In genomic region chr7:155201325-155202087, GRCh38 we compare ENCODE assay signal across 17 cellular contexts.
DNase-seq lines count a peak whose midpoint lies in the region; ATAC-seq lines count a peak whose summit lies in the region.
"Had no signal": no experiment of that assay in that cellular context is flagged by ENCODE, and none has a peak within 500 bp of the region (broad histone marks: within the 10 kb centered on the region; RNA-seq: fewer than 3 reads in every experiment).

No MANE protein-coding gene starts in this region.

- H3K36me3 ChIP-seq in SJCRH30 = no peaks in the 10 kb centered on the region
- H3K36me3 ChIP-seq: SJSA1 had no signal

- peak overlapping the region; percentile 61 for H3K27ac Mint-ChIP-seq in activated naive CD8-positive, alpha-beta T cell
- no peak overlapping the region for H3K27ac Mint-ChIP-seq in activated naive CD8-positive, alpha-beta T cell treated with anti-CD3 and anti-CD28 coated beads, Interleukin-2, amount 50 U/mL, for 24 hours
- H3K27ac Mint-ChIP-seq in stimulated activated effector memory CD8-positive, alpha-beta T cell treated with anti-CD3 and anti-CD28 coated beads, Interleukin-12 subunit alpha, Interleukin-12 subunit beta, amount 100 ng/mL, for 72 hours = peak overlapping the region; percentile 99
- H3K27ac Mint-ChIP-seq: HFFc6 had no signal

- peaks cover 44% of the 10 kb centered on the region for H3K4me1 Mint-ChIP-seq in activated naive CD8-positive, alpha-beta T cell (ENCODE audit: low read depth)
- H3K4me1 Mint-ChIP-seq in activated naive CD8-positive, alpha-beta T cell treated with anti-CD3 and anti-CD28 coated beads, Interleukin-2, amount 50 U/mL, for 24 hours = peaks cover 49% of the 10 kb centered on the region
- H3K4me1 Mint-ChIP-seq in stimulated activated effector memory CD8-positive, alpha-beta T cell treated with anti-CD3 and anti-CD28 coated beads, Interleukin-12 subunit alpha, Interleukin-12 subunit beta, amount 100 ng/mL, for 72 hours = peaks cover 44% of the 10 kb centered on the region

- peaks cover 9% of the 10 kb centered on the region for H3K9me3 Mint-ChIP-seq in activated naive CD8-positive, alpha-beta T cell (ENCODE audit: low read depth)
- H3K9me3 Mint-ChIP-seq in activated naive CD8-positive, alpha-beta T cell treated with anti-CD3 and anti-CD28 coated beads, Interleukin-2, amount 50 U/mL, for 24 hours = peaks cover 23% of the 10 kb centered on the region
- H3K9me3 Mint-ChIP-seq in stimulated activated effector memory CD8-positive, alpha-beta T cell treated with anti-CD3 and anti-CD28 coated beads, Interleukin-12 subunit alpha, Interleukin-12 subunit beta, amount 100 ng/mL, for 72 hours = peaks cover 8% of the 10 kb centered on the region

- no peak overlapping the region for H3K27ac ChIP-seq in SJCRH30
- H3K27ac ChIP-seq: PC-9, SJSA1 had no signal

- peaks cover 2% of the 10 kb centered on the region for H3K36me3 Mint-ChIP-seq in activated naive CD8-positive, alpha-beta T cell
- peaks cover 4% of the 10 kb centered on the region for H3K36me3 Mint-ChIP-seq in activated naive CD8-positive, alpha-beta T cell treated with anti-CD3 and anti-CD28 coated beads, Interleukin-2, amount 50 U/mL, for 24 hours (ENCODE audit: low read depth)
- peaks cover 22% of the 10 kb centered on the region for H3K36me3 Mint-ChIP-seq in stimulated activated effector memory CD8-positive, alpha-beta T cell treated with anti-CD3 and anti-CD28 coated beads, Interleukin-12 subunit alpha, Interleukin-12 subunit beta, amount 100 ng/mL, for 72 hours

- ATAC-seq in activated naive CD8-positive, alpha-beta T cell treated with anti-CD3 and anti-CD28 coated beads, Interleukin-2, amount 50 U/mL, for 24 hours = no peak
- no peak for ATAC-seq in stimulated activated effector memory CD8-positive, alpha-beta T cell treated with anti-CD3 and anti-CD28 coated beads, Interleukin-12 subunit alpha, Interleukin-12 subunit beta, amount 100 ng/mL, for 72 hours
- no peak for ATAC-seq in GM21825 (IDR thresholded peaks at IDR 0.05; ENCODE audit: unreplicated experiment)

- peaks cover 4% of the 10 kb centered on the region; the same call in 1 of the 2 replicates for H3K4me1 ChIP-seq in SJCRH30

- no peak for DNase-seq in activated naive CD8-positive, alpha-beta T cell treated with anti-CD3 and anti-CD28 coated beads, Interleukin-2, amount 50 U/mL, for 24 hours
- DNase-seq in SJCRH30 = peak; percentile 27 to 64
- peak; percentile 11 for DNase-seq in islet precursor cell
- no peak for DNase-seq in stimulated activated effector memory CD8-positive, alpha-beta T cell treated with anti-CD3 and anti-CD28 coated beads, Interleukin-12 subunit alpha, Interleukin-12 subunit beta, amount 100 ng/mL, for 72 hours (ENCODE audit: low spot score in 2 of 2)
- DNase-seq in HK-2 (ENCODE audit: unreplicated experiment) = no peak
- DNase-seq in RKO (ENCODE audit: low spot score) = no peak
- DNase-seq: DMS79, HFFc6, Karpas-422, NCI-H1417 treated with DMSO at 0.1 percent for 48 hours, NCI-H187 treated with DMSO at 0.1 percent for 48 hours, NCI-H345, NCI-H524 treated with DMSO at 0.1 percent for 48 hours, PC-9 had no signal

- no peak overlapping the region for H3K4me3 ChIP-seq in SJCRH30
- H3K4me3 ChIP-seq: PC-9, SJSA1 had no signal

- no peaks in the 10 kb centered on the region for H3K27me3 ChIP-seq in SJCRH30
- H3K27me3 ChIP-seq: SJSA1 had no signal

- H3K4me3 Mint-ChIP-seq in activated naive CD8-positive, alpha-beta T cell = no peak overlapping the region
- no peak overlapping the region for H3K4me3 Mint-ChIP-seq in activated naive CD8-positive, alpha-beta T cell treated with anti-CD3 and anti-CD28 coated beads, Interleukin-2, amount 50 U/mL, for 24 hours
- no peak overlapping the region for H3K4me3 Mint-ChIP-seq in stimulated activated effector memory CD8-positive, alpha-beta T cell treated with anti-CD3 and anti-CD28 coated beads, Interleukin-12 subunit alpha, Interleukin-12 subunit beta, amount 100 ng/mL, for 72 hours
- H3K4me3 Mint-ChIP-seq: HFFc6 had no signal

- no peaks in the 10 kb centered on the region for H3K27me3 Mint-ChIP-seq in activated naive CD8-positive, alpha-beta T cell
- H3K27me3 Mint-ChIP-seq in activated naive CD8-positive, alpha-beta T cell treated with anti-CD3 and anti-CD28 coated beads, Interleukin-2, amount 50 U/mL, for 24 hours = no peaks in the 10 kb centered on the region

- no peaks in the 10 kb centered on the region; the same call in 1 of the 2 replicates for H3K9me3 ChIP-seq in SJCRH30 (replicated peaks)

Comparison
In these comparisons a context has a peak if more than half of its experiments do, and no peak if none do; other contexts are left out.
1. DNase-seq: peak in SJCRH30 (2 of 2) and islet precursor cell (single experiment); none in activated naive CD8-positive, alpha-beta T cell treated with anti-CD3 and anti-CD28 coated beads, Interleukin-2, amount 50 U/mL, for 24 hours (single experiment), stimulated activated effector memory CD8-positive, alpha-beta T cell treated with anti-CD3 and anti-CD28 coated beads, Interleukin-12 subunit alpha, Interleukin-12 subunit beta, amount 100 ng/mL, for 72 hours (0 of 2), HK-2 (single experiment) and RKO (single experiment).